13 cellular contexts compared by ENCODE assay signal in genomic region chr9:90965141-90965910, GRCh38.
DNase-seq lines count a peak whose midpoint lies in the region; ATAC-seq and TF ChIP-seq lines count a peak whose summit lies in the region.
"Had no signal": no experiment of that assay in that cellular context is flagged by ENCODE, and none has a peak within 500 bp of the region (broad histone marks: within the 10 kb centered on the region; RNA-seq: fewer than 3 reads in every experiment).

No MANE protein-coding gene starts in this region.

- H3K79me2 ChIP-seq in GM23338 (replicated peaks; ENCODE audit: insufficient read depth) (no peaks in the 10 kb centered on the region), hepatocyte (no peaks in the 10 kb centered on the region), smooth muscle cell (ENCODE audit: low read depth) (no peaks in the 10 kb centered on the region)

- intact Hi-C loops in activated T-helper 2 cell treated with anti-CD3 and anti-CD28 coated beads, Interferon-gamma antibody, Interleukin-2, Interleukin-4, amounts not matched to agents 10 μg/mL and 5 μg/mL and 100 μg/mL, durations not matched to agents 14 hours and 24 hours and 36 hours (cut with micrococcal nuclease): loop anchor here (5.0 kb wide), 4 partner anchors 57 to 452 kb away; no protein-coding TSS in a partner anchor

- H3K4me1 Mint-ChIP-seq in GM23338: peaks cover 40% of the 10 kb centered on the region
- H3K4me1 Mint-ChIP-seq in activated T-helper 2 cell treated with anti-CD3 and anti-CD28 coated beads, Interferon-gamma antibody, Interleukin-2, Interleukin-4, amounts not matched to agents 10 μg/mL and 5 μg/mL and 100 μg/mL, durations not matched to agents 14 hours and 24 hours and 36 hours (ENCODE audit: low read depth): peaks cover 72% of the 10 kb centered on the region

- H3K27me3 ChIP-seq in GM23338 (ENCODE audit: insufficient read depth) (no peaks in the 10 kb centered on the region), hepatocyte (no peaks in the 10 kb centered on the region), smooth muscle cell (ENCODE audit: low read depth) (no peaks in the 10 kb centered on the region), WERI-Rb-1 (ENCODE audit: insufficient read depth, low read depth, severe bottlenecking) (no peaks in the 10 kb centered on the region)
- H3K27me3 ChIP-seq: BE2C had no signal

- no peaks in the 10 kb centered on the region for H4K20me1 ChIP-seq in GM23338 (replicated peaks; ENCODE audit: insufficient read depth)
- H4K20me1 ChIP-seq in hepatocyte (ENCODE audit: insufficient read depth, poor library complexity, severe bottlenecking): no peaks in the 10 kb centered on the region
- H4K20me1 ChIP-seq in smooth muscle cell (ENCODE audit: low read depth): no peaks in the 10 kb centered on the region

- H3K4me1 ChIP-seq in GM23338 (ENCODE audit: insufficient read depth) (peaks cover 25% of the 10 kb centered on the region), hepatocyte (ENCODE audit: insufficient read depth) (no peaks in the 10 kb centered on the region), smooth muscle cell (ENCODE audit: low read depth) (peaks cover 28% of the 10 kb centered on the region)

- ATAC-seq in GM23338: no peak
- ATAC-seq in GM18867 (IDR thresholded peaks at IDR 0.05; ENCODE audit: unreplicated experiment): no peak
- ATAC-seq: GM12878, psoas muscle had no signal

- TF ChIP-seq CTCF in GM23338 (conservative IDR thresholded peaks at IDR 0.05; ENCODE audit: low read depth in 2 of 2): no peak
- TF ChIP-seq CTCF in hepatocyte (IDR thresholded peaks at IDR 0.05; ENCODE audit: poor library complexity): no peak
- TF ChIP-seq CTCF in smooth muscle cell (IDR thresholded peaks at IDR 0.05; ENCODE audit: borderline replicate concordance, insufficient read depth, poor library complexity, severe bottlenecking): no peak
- no peak for TF ChIP-seq CTCF in WERI-Rb-1 (IDR thresholded peaks at IDR 0.05; ENCODE audit: low read depth, low read length)

- H3K9me3 ChIP-seq in hepatocyte (ENCODE audit: low read depth): no peaks in the 10 kb centered on the region
- H3K9me3 ChIP-seq in smooth muscle cell (replicated peaks; ENCODE audit: low read depth): no peaks in the 10 kb centered on the region
- no peaks in the 10 kb centered on the region for H3K9me3 ChIP-seq in WERI-Rb-1 (ENCODE audit: severe bottlenecking)
- H3K9me3 ChIP-seq: BE2C, psoas muscle had no signal

- H3K4me3 Mint-ChIP-seq in GM23338: no peak overlapping the region
- H3K4me3 Mint-ChIP-seq in activated T-helper 2 cell treated with anti-CD3 and anti-CD28 coated beads, Interferon-gamma antibody, Interleukin-2, Interleukin-4, amounts not matched to agents 10 μg/mL and 5 μg/mL and 100 μg/mL, durations not matched to agents 14 hours and 24 hours and 36 hours (ENCODE audit: low read depth): peak overlapping the region; percentile 75

- H3K9me2 ChIP-seq in GM23338 (ENCODE audit: insufficient read depth): 0 out of 2 replicates have a peak, but pooled peaks cover 6% of the 10 kb centered on the region
- no peaks in the 10 kb centered on the region for H3K9me2 ChIP-seq in hepatocyte (replicated peaks; ENCODE audit: insufficient read depth)

- DNase-seq in GM23338 (ENCODE audit: low spot score) (peak; percentile 21), hepatocyte (ENCODE audit: low spot score) (no peak), smooth muscle cell (lab: John Stamatoyannopoulos, UW; ENCODE audit: unreplicated experiment) (no peak), glomerular visceral epithelial cell (ENCODE audit: extremely low spot score) (no peak), HT-29 (ENCODE audit: low spot score) (no peak), WERI-Rb-1 (no peak)
- no peak for DNase-seq in activated T-helper 2 cell treated with anti-CD3 and anti-CD28 coated beads, Interferon-gamma antibody, Interleukin-2, Interleukin-4, amounts not matched to agents 10 μg/mL and 5 μg/mL and 100 μg/mL, durations not matched to agents 14 hours and 24 hours and 36 hours (ENCODE audit: low spot score)
- DNase-seq: activated CD8-positive, alpha-beta memory T cell treated with anti-CD3 and anti-CD28 coated beads, Interleukin-2, amount 50 U/mL, for 4 hours; psoas muscle had no signal

- H3F3A ChIP-seq in GM23338 (replicated peaks; ENCODE audit: low read depth): no peaks in the 10 kb centered on the region
- peaks cover 24% of the 10 kb centered on the region for H3F3A ChIP-seq in smooth muscle cell (ENCODE audit: low read depth)

- H3K9ac ChIP-seq in smooth muscle cell (ENCODE audit: low read depth): peak overlapping the region; percentile 49

- H3K4me3 ChIP-seq in GM23338: no peak overlapping the region
- no peak overlapping the region for H3K4me3 ChIP-seq in hepatocyte
- H3K4me3 ChIP-seq in smooth muscle cell: no peak overlapping the region
- no peak overlapping the region for H3K4me3 ChIP-seq in WERI-Rb-1 (ENCODE audit: low read depth, low read length)
- H3K4me3 ChIP-seq: GM12878, psoas muscle, SK-N-MC had no signal

- H3K4me2 ChIP-seq in GM23338 (no peak overlapping the region), hepatocyte (peak overlapping the region; percentile 44), smooth muscle cell (peak overlapping the region; percentile 73)

- no peak overlapping the region for H3K27ac Mint-ChIP-seq in GM23338
- peak overlapping the region; percentile 93 for H3K27ac Mint-ChIP-seq in activated T-helper 2 cell treated with anti-CD3 and anti-CD28 coated beads, Interferon-gamma antibody, Interleukin-2, Interleukin-4, amounts not matched to agents 10 μg/mL and 5 μg/mL and 100 μg/mL, durations not matched to agents 14 hours and 24 hours and 36 hours

- H3K27me3 Mint-ChIP-seq in GM23338 (ENCODE audit: insufficient read depth, low read depth, poor library complexity): peaks cover 8% of the 10 kb centered on the region
- no peaks in the 10 kb centered on the region for H3K27me3 Mint-ChIP-seq in activated T-helper 2 cell treated with anti-CD3 and anti-CD28 coated beads, Interferon-gamma antibody, Interleukin-2, Interleukin-4, amounts not matched to agents 10 μg/mL and 5 μg/mL and 100 μg/mL, durations not matched to agents 14 hours and 24 hours and 36 hours (ENCODE audit: low read depth)

- H3K36me3 ChIP-seq in GM23338 (ENCODE audit: insufficient read depth) (no peaks in the 10 kb centered on the region), hepatocyte (replicated peaks; ENCODE audit: insufficient read depth, low read depth) (no peaks in the 10 kb centered on the region), smooth muscle cell (ENCODE audit: low read depth) (no peaks in the 10 kb centered on the region), WERI-Rb-1 (no peaks in the 10 kb centered on the region)
- H3K36me3 ChIP-seq: BE2C had no signal

- WGBS in hepatocyte (ENCODE audit: low lambda C conversion rate, missing lambda C conversion rate): 75% methylated on average over 14 of the region's 14 CpGs
- 62% methylated on average over 14 of the region's 14 CpGs for WGBS in smooth muscle cell (ENCODE audit: low lambda C conversion rate)

- H2AFZ ChIP-seq in GM23338 (peak overlapping the region; percentile 49), hepatocyte (no peak overlapping the region), smooth muscle cell (ENCODE audit: low read depth) (no peak overlapping the region)

- no peak overlapping the region for H3K27ac ChIP-seq in GM23338 (ENCODE audit: low read depth)
- H3K27ac ChIP-seq in hepatocyte: peak overlapping the region; percentile 68
- peak overlapping the region; percentile 95 for H3K27ac ChIP-seq in smooth muscle cell (ENCODE audit: low read depth)
- no peak overlapping the region for H3K27ac ChIP-seq in WERI-Rb-1
- H3K27ac ChIP-seq: psoas muscle, SK-N-MC had no signal

- H3K9me3 Mint-ChIP-seq in GM23338: no peaks in the 10 kb centered on the region; the same call in 2 of the 3 replicates
- H3K9me3 Mint-ChIP-seq in activated T-helper 2 cell treated with anti-CD3 and anti-CD28 coated beads, Interferon-gamma antibody, Interleukin-2, Interleukin-4, amounts not matched to agents 10 μg/mL and 5 μg/mL and 100 μg/mL, durations not matched to agents 14 hours and 24 hours and 36 hours: peaks cover 7% of the 10 kb centered on the region

- H3K36me3 Mint-ChIP-seq in GM23338 (ENCODE audit: low read depth): no peaks in the 10 kb centered on the region; the same call in 2 of the 3 replicates
- peaks cover 31% of the 10 kb centered on the region for H3K36me3 Mint-ChIP-seq in activated T-helper 2 cell treated with anti-CD3 and anti-CD28 coated beads, Interferon-gamma antibody, Interleukin-2, Interleukin-4, amounts not matched to agents 10 μg/mL and 5 μg/mL and 100 μg/mL, durations not matched to agents 14 hours and 24 hours and 36 hours (ENCODE audit: low read depth)

TF ChIP-seq in GM23338, 12 proteins besides CTCF, POLR2A, EP300 and RAD21 (continues in another document):
- TF ChIP-seq POLR2AphosphoS5 (IDR thresholded peaks at IDR 0.05; ENCODE audit: low read depth) (no peak), EZH2 (IDR thresholded peaks at IDR 0.05; ENCODE audit: low read depth, unreplicated experiment) (no peak), ZNF331 (CRISPR knock-in tag; IDR thresholded peaks at IDR 0.05; ENCODE audit: low read depth) (no peak), ZNF114 (CRISPR knock-in tag; IDR thresholded peaks at IDR 0.05) (no peak), NANOG (IDR thresholded peaks at IDR 0.05; ENCODE audit: borderline replicate concordance) (no peak), EZH2phosphoT487 (IDR thresholded peaks at IDR 0.05; ENCODE audit: unreplicated experiment) (no peak), REST (IDR thresholded peaks at IDR 0.05; ENCODE audit: unreplicated experiment) (no peak)

Comparison
In these comparisons a context has a peak if more than half of its experiments do, and no peak if none do; other contexts are left out.
1. H3K27ac ChIP-seq: peak in hepatocyte (single experiment) and smooth muscle cell (single experiment); none in GM23338 (single experiment) and WERI-Rb-1 (single experiment).